Comparison of ENCODE assay signal across 11 cellular contexts in the genomic region with DNA sequence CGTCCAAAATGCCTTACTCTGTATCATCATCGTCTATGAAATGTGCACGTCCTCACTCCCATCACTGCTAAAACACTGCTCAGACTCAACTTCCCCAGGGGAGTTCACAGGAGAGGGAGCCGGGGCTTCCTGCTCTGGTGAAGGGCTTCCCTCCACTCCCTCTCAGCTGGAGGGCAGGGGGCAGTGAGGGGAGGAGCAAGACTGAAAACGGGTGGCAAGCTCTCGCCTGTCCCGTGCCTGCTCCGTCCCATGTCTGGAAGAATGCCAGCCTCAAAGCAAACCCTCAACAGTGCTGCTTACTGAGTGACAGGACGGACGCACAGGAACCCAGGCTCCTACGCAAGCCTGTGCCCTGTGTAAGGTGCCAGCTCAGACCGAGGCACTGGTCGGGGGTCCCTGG. TPM values are rescaled to one million over a fixed set of nuclear protein-coding genes. Genes with fewer than 3 reads are reported as not detected.
DNase-seq lines count a peak whose midpoint lies in the region; ATAC-seq and TF ChIP-seq lines count a peak whose summit lies in the region.
"Had no signal": no experiment of that assay in that cellular context is flagged by ENCODE, and none has a peak within 500 bp of the region (broad histone marks: within the 10 kb centered on the region; RNA-seq: fewer than 3 reads in every experiment).

No MANE protein-coding gene starts in this region.

- H3K4me1 Mint-ChIP-seq in activated T-helper 17 cell treated with anti-CD3 and anti-CD28 coated beads, Interleukin-2, amount 50 U/mL, for 72 hours, result peaks cover 15% of the 10 kb centered on the region

- peak; percentile 45 for ATAC-seq in Right ventricle myocardium inferior
- peak; percentile 53 for ATAC-seq in activated T-helper 17 cell treated with anti-CD3 and anti-CD28 coated beads, Interleukin-2, amount 50 U/mL, for 72 hours (replicated peaks)
- ATAC-seq in lower lobe of right lung, result peak; percentile 71 to 75
- no peak for ATAC-seq in HG03108 (IDR thresholded peaks at IDR 0.05; ENCODE audit: unreplicated experiment)
- ATAC-seq: Panc1 had no signal

- peak; percentile 53 for DNase-seq in Right ventricle myocardium inferior (ENCODE audit: missing footprints)
- no peak for DNase-seq in cardiac septum (ENCODE audit: low spot score)
- DNase-seq in lower lobe of right lung, result peak; percentile 76
- peak; percentile 67 for DNase-seq in ureter (ENCODE audit: low spot score)
- no peak for DNase-seq in mesenteric fat pad (ENCODE audit: low spot score)
- DNase-seq in iPS-NIHi7 (ENCODE audit: extremely low spot score), result no peak
- DNase-seq: retina had no signal

- TF ChIP-seq CTCF in lower lobe of right lung (IDR thresholded peaks at IDR 0.05), result no peak

- intact Hi-C loops in Right ventricle myocardium inferior (cut with DNase I), result no loop called here
- intact Hi-C loops in cardiac septum (cut with DNase I), result loop anchor here (10.0 kb wide), 1 partner anchor 67 kb away; no protein-coding TSS in a partner anchor
- intact Hi-C loops in lower lobe of right lung (cut with DNase I), result no loop called here

- H3K4me3 Mint-ChIP-seq in activated T-helper 17 cell treated with anti-CD3 and anti-CD28 coated beads, Interleukin-2, amount 50 U/mL, for 72 hours, result peak overlapping the region; percentile 90

- H3K4me3 ChIP-seq in lower lobe of right lung, result peak overlapping the region; percentile 42

- H3K27me3 ChIP-seq in lower lobe of right lung (ENCODE audit: low read depth), result no peaks in the 10 kb centered on the region
- H3K27me3 ChIP-seq: gastrocnemius medialis had no signal

- no peaks in the 10 kb centered on the region for H3K9me3 Mint-ChIP-seq in activated T-helper 17 cell treated with anti-CD3 and anti-CD28 coated beads, Interleukin-2, amount 50 U/mL, for 72 hours

- H3K27ac ChIP-seq in lower lobe of right lung, result peak overlapping the region; percentile 87
- H3K27ac ChIP-seq: gastrocnemius medialis had no signal

- peak overlapping the region; percentile 96 for H3K27ac Mint-ChIP-seq in activated T-helper 17 cell treated with anti-CD3 and anti-CD28 coated beads, Interleukin-2, amount 50 U/mL, for 72 hours

- peaks cover 36% of the 10 kb centered on the region for H3K4me1 ChIP-seq in lower lobe of right lung
- H3K4me1 ChIP-seq: gastrocnemius medialis had no signal

- H3K27me3 Mint-ChIP-seq in activated T-helper 17 cell treated with anti-CD3 and anti-CD28 coated beads, Interleukin-2, amount 50 U/mL, for 72 hours, result no peaks in the 10 kb centered on the region

- H3K9me3 ChIP-seq in lower lobe of right lung, result no peaks in the 10 kb centered on the region
- H3K9me3 ChIP-seq: gastrocnemius medialis had no signal

- no peaks in the 10 kb centered on the region for H3K36me3 Mint-ChIP-seq in activated T-helper 17 cell treated with anti-CD3 and anti-CD28 coated beads, Interleukin-2, amount 50 U/mL, for 72 hours (ENCODE audit: low read depth)

- H3K36me3 ChIP-seq in lower lobe of right lung, result no peaks in the 10 kb centered on the region
- H3K36me3 ChIP-seq: gastrocnemius medialis had no signal

RNA-seq across cellular contexts. Expression of a gene that starts 25.1 kb away (rescaled TPM):
- total RNA-seq in Right ventricle myocardium inferior (122 TPM), cardiac septum (106 TPM), lower lobe of right lung (35.4 TPM), ureter (55.4 TPM), mesenteric fat pad (61.2 TPM)
- total RNA-seq in activated T-helper 17 cell treated with anti-CD3 and anti-CD28 coated beads, Interleukin-2, amount 50 U/mL, for 72 hours, result 10 to 100 TPM; 21.6 to 31.7 TPM

Comparison
In these comparisons a context has a peak if more than half of its experiments do, and no peak if none do; other contexts are left out.
1. DNase-seq: peak in Right ventricle myocardium inferior (single experiment), lower lobe of right lung (single experiment) and ureter (single experiment); none in cardiac septum (single experiment), mesenteric fat pad (single experiment) and iPS-NIHi7 (single experiment).